ENCODE assay signal across 8 cellular contexts in the genomic region with DNA sequence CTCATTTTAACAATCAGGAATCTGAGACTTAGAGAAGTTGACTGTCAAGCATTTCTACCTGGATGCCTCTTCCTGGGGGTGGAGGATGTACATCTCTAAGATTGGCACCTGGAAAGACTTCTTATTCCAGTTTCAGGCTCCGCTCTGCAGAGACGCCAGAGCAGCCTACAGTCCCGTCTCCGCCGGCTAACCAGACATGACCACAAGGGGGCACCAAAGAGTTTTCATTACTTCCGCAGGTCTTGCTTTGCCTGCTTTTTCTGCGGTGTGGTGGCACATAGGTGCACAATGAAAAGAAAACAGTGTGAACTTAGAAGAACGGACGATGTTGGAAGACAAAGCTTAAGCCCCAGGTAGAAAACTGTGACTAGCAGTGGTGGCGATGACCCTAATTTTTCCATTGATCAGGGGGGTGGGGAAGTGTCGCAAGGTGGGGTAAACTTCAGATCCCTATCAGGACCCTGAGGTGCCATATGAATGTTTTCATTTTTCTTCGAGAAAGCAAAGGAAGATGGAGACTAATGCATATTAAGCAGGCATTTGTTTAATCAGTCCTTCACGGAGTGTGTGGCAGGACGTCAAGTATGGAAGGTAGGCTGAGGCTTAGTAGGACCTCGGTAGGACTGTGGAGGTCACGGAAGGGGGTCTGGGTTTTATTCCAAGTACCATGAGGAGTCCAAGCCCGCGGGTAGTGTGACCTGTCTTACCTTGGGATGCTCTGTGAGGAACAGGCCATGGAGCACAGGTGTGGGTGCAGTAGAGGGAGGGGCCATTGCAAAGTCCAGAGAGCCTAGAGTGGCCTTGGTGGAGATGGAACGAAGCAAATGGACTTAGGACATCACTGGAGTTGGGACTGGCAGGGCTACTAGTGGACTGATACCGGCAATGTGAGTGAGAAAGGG.
DNase-seq lines count a peak whose midpoint lies in the region; ATAC-seq and TF ChIP-seq lines count a peak whose summit lies in the region.

No MANE protein-coding gene starts in this region.

- DNase-seq in activated gamma-delta T cell treated with Interleukin-2 at 50 U/mL for 16 hours: peak; percentile 68
- no peak for DNase-seq in activated gamma-delta T cell (lab: John Stamatoyannopoulos, UW)
- peak; percentile 71 for DNase-seq in NCI-H226
- DNase-seq in activated CD4-positive, alpha-beta T cell treated with anti-CD3 and anti-CD28 coated beads, Interleukin-2, amount 50 U/mL, for 1 hour: peak; percentile 67
- DNase-seq in dermis microvascular lymphatic vessel endothelial cell (ENCODE audit: low read depth in 2 of 2): peak; percentile 25 to 53
- peak; percentile 63 for DNase-seq in lower lobe of right lung
- peak; percentile 7 for DNase-seq in stimulated activated CD8-positive, alpha-beta memory T cell treated with anti-CD3 and anti-CD28 coated beads, Interleukin-12 subunit alpha, Interleukin-12 subunit beta, amount 100 ng/mL, for 24 hours (ENCODE audit: extremely low read depth)

- H3K4me1 ChIP-seq in lower lobe of right lung: no peaks in the 10 kb centered on the region

- TF ChIP-seq CTCF in lower lobe of right lung (IDR thresholded peaks at IDR 0.05): peak; percentile 86

- intact Hi-C loops in lower lobe of right lung (cut with DNase I): no loop called here

- no peaks in the 10 kb centered on the region for H3K9me3 ChIP-seq in lower lobe of right lung

- H3K36me3 ChIP-seq in lower lobe of right lung: no peaks in the 10 kb centered on the region

- ATAC-seq in HG03066 (IDR thresholded peaks at IDR 0.05; ENCODE audit: low read depth, unreplicated experiment): peak; percentile 68
- peak; percentile 83 to 84 for ATAC-seq in lower lobe of right lung

- no peak overlapping the region for H3K4me3 ChIP-seq in lower lobe of right lung

- H3K27me3 ChIP-seq in lower lobe of right lung (ENCODE audit: low read depth): peaks cover 6% of the 10 kb centered on the region

- no peak overlapping the region for H3K27ac ChIP-seq in lower lobe of right lung
